ENCODE assay signal across 1 cellular context in the genomic region with DNA sequence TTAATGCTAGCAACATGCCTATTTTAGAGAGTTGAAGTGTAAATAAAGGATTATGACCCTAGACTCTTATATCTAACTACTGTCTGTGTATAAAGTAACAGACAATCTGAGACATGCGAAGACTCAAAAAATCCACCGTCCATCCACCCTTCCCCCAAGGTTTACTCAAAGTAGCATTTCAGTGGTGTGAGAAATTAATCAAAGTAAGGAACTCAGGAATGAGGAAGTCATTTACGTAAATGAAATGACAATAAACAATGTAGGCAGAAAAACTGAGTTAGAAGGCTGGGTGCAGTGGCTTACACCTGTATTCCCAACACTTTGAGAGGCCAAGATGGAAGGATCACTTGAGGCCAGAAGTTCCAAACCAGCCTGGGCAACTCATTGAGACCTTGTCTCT.
TF ChIP-seq lines count a peak whose summit lies in the region.

No MANE protein-coding gene starts in this region.

TF ChIP-seq in WTC11, 78 proteins besides CTCF, POLR2A, EP300 and RAD21 (continued from another document):
- no peak for TF ChIP-seq ARID4B (CRISPR knock-in tag; IDR thresholded peaks at IDR 0.05; ENCODE audit: borderline replicate concordance)
- TF ChIP-seq FOXP4 (CRISPR knock-in tag; IDR thresholded peaks at IDR 0.05), result no peak
- TF ChIP-seq FOXP1 (CRISPR knock-in tag; IDR thresholded peaks at IDR 0.05; ENCODE audit: borderline replicate concordance), result no peak
- no peak for TF ChIP-seq ZNF396 (CRISPR knock-in tag; IDR thresholded peaks at IDR 0.05; ENCODE audit: borderline replicate concordance)
- TF ChIP-seq ETV6 (CRISPR knock-in tag; IDR thresholded peaks at IDR 0.05), result no peak
- TF ChIP-seq AFF4 (CRISPR knock-in tag; IDR thresholded peaks at IDR 0.05; ENCODE audit: borderline replicate concordance), result no peak
- no peak for TF ChIP-seq GRHL2 (CRISPR knock-in tag; IDR thresholded peaks at IDR 0.05; ENCODE audit: insufficient replicate concordance, severe bottlenecking)
- TF ChIP-seq ELF4 (CRISPR knock-in tag; IDR thresholded peaks at IDR 0.05; ENCODE audit: low read depth), result no peak
- no peak for TF ChIP-seq ZBTB43 (CRISPR knock-in tag; IDR thresholded peaks at IDR 0.05)
- TF ChIP-seq JAZF1 (CRISPR knock-in tag; IDR thresholded peaks at IDR 0.05), result no peak
- no peak for TF ChIP-seq SOX15 (CRISPR knock-in tag; IDR thresholded peaks at IDR 0.05)
- no peak for TF ChIP-seq ATF1 (CRISPR knock-in tag; IDR thresholded peaks at IDR 0.05)
